8 cellular contexts compared by ENCODE assay signal in the genomic region with DNA sequence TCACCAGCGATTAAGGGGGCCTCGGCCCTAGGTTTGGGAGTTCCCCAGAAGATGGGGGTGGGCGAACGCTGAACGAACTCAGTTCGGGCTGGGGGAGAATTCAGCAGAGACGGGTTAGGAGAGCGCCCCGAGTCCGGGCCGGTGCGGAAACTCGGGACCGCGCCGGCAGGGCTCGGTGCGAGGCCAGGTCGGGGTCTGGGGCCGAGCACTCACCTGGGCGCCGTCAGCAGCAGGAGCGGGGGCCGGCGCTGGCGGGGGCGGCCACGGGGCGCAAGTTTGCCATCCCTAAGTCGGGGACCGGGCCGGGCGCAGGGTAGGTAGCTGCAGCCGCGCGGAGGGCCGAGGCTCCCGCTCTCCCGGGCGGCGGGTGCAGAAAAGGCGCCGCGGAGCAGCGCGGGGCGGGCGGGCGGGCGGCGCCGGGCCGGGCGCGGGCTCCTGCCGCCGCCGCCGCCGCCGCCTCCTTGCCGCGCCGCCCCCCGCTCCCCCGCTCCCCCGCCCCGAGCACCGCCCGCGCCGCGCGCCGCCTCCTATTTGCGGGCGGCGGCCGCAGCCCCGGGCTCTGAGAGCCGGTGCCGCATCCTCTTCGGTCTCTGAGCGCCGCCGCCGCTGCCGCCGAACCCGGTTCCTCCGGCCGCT. TPM values are rescaled to one million over a fixed set of nuclear protein-coding genes. Genes with fewer than 3 reads are reported as not detected.
A peak's percentile ranks its signal among the peaks of the same experiment; 100 is the strongest.
DNase-seq lines count a peak whose midpoint lies in the region; ATAC-seq and TF ChIP-seq lines count a peak whose summit lies in the region.

No MANE protein-coding gene starts in this region.

- no peaks in the 10 kb centered on the region for H3K9me3 Mint-ChIP-seq in stimulated activated naive B cell treated with anti-CD40 and anti-IgM and Interleukin-4, amounts not matched to agents 10 μg/mL and 1 μg/mL and 100 μg/mL, for 72 hours

- H3K27me3 Mint-ChIP-seq in T-helper 17 cell = no peaks in the 10 kb centered on the region
- peaks cover 8 to 20% of the 10 kb centered on the region in 2 donors for H3K27me3 Mint-ChIP-seq in stimulated activated naive B cell treated with anti-CD40 and anti-IgM and Interleukin-4, amounts not matched to agents 10 μg/mL and 1 μg/mL and 100 μg/mL, for 72 hours

- DNase-seq in DMS 273 (lab: John Stamatoyannopoulos, UW; ENCODE audit: unreplicated experiment) (peak; percentile 60), DMS 273 treated with DMSO at 0.1 percent for 48 hours (lab: John Stamatoyannopoulos, UW) (no peak), T-helper 17 cell (peak in 2 of 3 donors; percentile 28 to 49), fibroblast of pulmonary artery (ENCODE audit: low read depth) (no peak), glomerular visceral epithelial cell (ENCODE audit: extremely low spot score) (no peak), sciatic nerve (ENCODE audit: low spot score) (no peak)
- DNase-seq in stimulated activated naive B cell treated with anti-CD40 and anti-IgM and Interleukin-4, amounts not matched to agents 10 μg/mL and 1 μg/mL and 100 μg/mL, for 72 hours = no peak

- H3K9me3 ChIP-seq in T-helper 17 cell (ENCODE audit: control insufficient read depth, low read length, poor library complexity, severe bottlenecking) = no peaks in the 10 kb centered on the region

- peak overlapping the region; percentile 50 for H3K4me3 ChIP-seq in fibroblast of pulmonary artery (replicated peaks; ENCODE audit: low read depth, low read length)

- H3K4me1 Mint-ChIP-seq in T-helper 17 cell = peaks cover 18% of the 10 kb centered on the region
- H3K4me1 Mint-ChIP-seq in stimulated activated naive B cell treated with anti-CD40 and anti-IgM and Interleukin-4, amounts not matched to agents 10 μg/mL and 1 μg/mL and 100 μg/mL, for 72 hours = peaks cover 18 to 41% of the 10 kb centered on the region in 2 donors

- TF ChIP-seq CTCF in fibroblast of pulmonary artery (IDR thresholded peaks at IDR 0.05; ENCODE audit: low read length, missing control alignments) = no peak

- H3K36me3 Mint-ChIP-seq in T-helper 17 cell (ENCODE audit: low read depth) = no peaks in the 10 kb centered on the region
- no peaks in the 10 kb centered on the region for H3K36me3 Mint-ChIP-seq in stimulated activated naive B cell treated with anti-CD40 and anti-IgM and Interleukin-4, amounts not matched to agents 10 μg/mL and 1 μg/mL and 100 μg/mL, for 72 hours

- intact Hi-C loops in sciatic nerve (cut with DNase I) = no loop called here

- ATAC-seq in T-helper 17 cell (peak; percentile 6), HG03039 (IDR thresholded peaks at IDR 0.05; ENCODE audit: unreplicated experiment) (no peak), sciatic nerve (no peak)
- no peak for ATAC-seq in stimulated activated naive B cell treated with anti-CD40 and anti-IgM and Interleukin-4, amounts not matched to agents 10 μg/mL and 1 μg/mL and 100 μg/mL, for 72 hours (replicated peaks)

- peak overlapping the region; percentile 91 for H3K4me3 Mint-ChIP-seq in T-helper 17 cell
- peak overlapping the region; percentile 72 to 77 for H3K4me3 Mint-ChIP-seq in stimulated activated naive B cell treated with anti-CD40 and anti-IgM and Interleukin-4, amounts not matched to agents 10 μg/mL and 1 μg/mL and 100 μg/mL, for 72 hours

- no peak overlapping the region for H3K27ac Mint-ChIP-seq in T-helper 17 cell
- no peak overlapping the region for H3K27ac Mint-ChIP-seq in stimulated activated naive B cell treated with anti-CD40 and anti-IgM and Interleukin-4, amounts not matched to agents 10 μg/mL and 1 μg/mL and 100 μg/mL, for 72 hours

RNA-seq across cellular contexts. Expression of a gene that starts 0.4 kb away (rescaled TPM):
- total RNA-seq in T-helper 17 cell (1 to 10 TPM; 1.0 to 1.4 TPM), sciatic nerve (5.2 TPM)

RNA-seq across cellular contexts. Expression of a gene that starts 52.0 kb away (rescaled TPM):
- total RNA-seq in T-helper 17 cell (1 to 10 TPM in 1 of 2 donors, under 1 TPM in 1; 0.30 to 7.5 TPM), sciatic nerve (1.3 TPM)

RNA-seq across cellular contexts. Expression of a gene that starts 60.0 kb away (rescaled TPM):
- total RNA-seq in T-helper 17 cell (not detected), sciatic nerve (179 TPM)

Comparison
In these comparisons a context has a peak if more than half of its experiments do, and no peak if none do; other contexts are left out.
1. DNase-seq: peak in DMS 273 (single experiment) and T-helper 17 cell (2 of 3); none in DMS 273 treated with DMSO at 0.1 percent for 48 hours (single experiment), fibroblast of pulmonary artery (single experiment), stimulated activated naive B cell treated with anti-CD40 and anti-IgM and Interleukin-4, amounts not matched to agents 10 μg/mL and 1 μg/mL and 100 μg/mL, for 72 hours (single experiment), glomerular visceral epithelial cell (single experiment) and sciatic nerve (single experiment).
2. RNA of a gene that starts 60.0 kb away (total RNA-seq): 179 TPM in sciatic nerve (single experiment); not detected in T-helper 17 cell; every median in the first group is over 100 times any median in the second.